In genomic region chr12:124361996-124362395, GRCh38 we compare ENCODE assay signal across 22 cellular contexts.
"Had no signal": no experiment of that assay in that cellular context is flagged by ENCODE, and none has a peak within 500 bp of the region (broad histone marks: within the 10 kb centered on the region; RNA-seq: fewer than 3 reads in every experiment).

No MANE protein-coding gene starts in this region.

- DNase-seq: activated CD4-positive, alpha-beta T cell treated with anti-CD3 and anti-CD28 coated beads, Interleukin-2, amount 50 U/mL, for 48 hours; activated CD8-positive, alpha-beta memory T cell treated with anti-CD3 and anti-CD28 coated beads, Interleukin-2, amount 50 U/mL, for 48 hours; activated naive CD4-positive, alpha-beta T cell treated with Interleukin-2 at 50 U/mL for 16 hours; activated naive CD8-positive, alpha-beta T cell treated with anti-CD3 and anti-CD28 coated beads for 36 hours; activated T-cell treated with anti-CD3 and anti-CD28 coated beads, Interleukin-2, amount 50 U/mL, for 48 hours; amniotic stem cell; dorsolateral prefrontal cortex; effector memory CD8-positive, alpha-beta T cell; esophagus squamous epithelium; heart right ventricle; kidney; lower lobe of right lung; naive B cell; retina; spleen; stimulated activated CD4-positive, alpha-beta T cell treated with anti-CD3 and anti-CD28 coated beads, Interleukin-4, amount 100 ng/mL, for 1 hour; stimulated activated naive CD4-positive, alpha-beta T cell treated with Interleukin-2 at 50 U/mL for 16 hours; T-helper 1 cell; upper lobe of right lung had no signal

- H3K27me3 Mint-ChIP-seq: activated naive CD8-positive, alpha-beta T cell treated with anti-CD3 and anti-CD28 coated beads for 36 hours; effector memory CD8-positive, alpha-beta T cell; naive B cell; progenitor cell of endocrine pancreas had no signal

- ATAC-seq: effector memory CD8-positive, alpha-beta T cell; heart right ventricle; lower lobe of right lung; upper lobe of right lung; WTC11 had no signal

- H3K36me3 ChIP-seq: colonic mucosa had no signal

- H3K4me3 Mint-ChIP-seq: activated naive CD8-positive, alpha-beta T cell treated with anti-CD3 and anti-CD28 coated beads for 36 hours; effector memory CD8-positive, alpha-beta T cell; naive B cell; WTC11 had no signal

- H3K27me3 ChIP-seq: colonic mucosa, dorsolateral prefrontal cortex, esophagus squamous epithelium, heart right ventricle, spleen, upper lobe of right lung had no signal

- H3K27ac ChIP-seq: colonic mucosa, lower lobe of right lung, spleen, upper lobe of right lung had no signal

- H3K27ac Mint-ChIP-seq: activated naive CD8-positive, alpha-beta T cell treated with anti-CD3 and anti-CD28 coated beads for 36 hours; effector memory CD8-positive, alpha-beta T cell; progenitor cell of endocrine pancreas; WTC11 had no signal

- H3K4me3 ChIP-seq: colonic mucosa, dorsolateral prefrontal cortex, esophagus squamous epithelium, heart right ventricle, lower lobe of right lung, spleen, upper lobe of right lung had no signal

- H3K9me3 ChIP-seq: colonic mucosa, esophagus squamous epithelium, heart right ventricle, lower lobe of right lung, spleen, upper lobe of right lung had no signal

- H3K9me3 Mint-ChIP-seq: activated naive CD8-positive, alpha-beta T cell treated with anti-CD3 and anti-CD28 coated beads for 36 hours; effector memory CD8-positive, alpha-beta T cell; naive B cell; WTC11 had no signal

- H3K4me1 Mint-ChIP-seq: WTC11 had no signal
